ENCODE assay signal across 9 cellular contexts in the genomic region with DNA sequence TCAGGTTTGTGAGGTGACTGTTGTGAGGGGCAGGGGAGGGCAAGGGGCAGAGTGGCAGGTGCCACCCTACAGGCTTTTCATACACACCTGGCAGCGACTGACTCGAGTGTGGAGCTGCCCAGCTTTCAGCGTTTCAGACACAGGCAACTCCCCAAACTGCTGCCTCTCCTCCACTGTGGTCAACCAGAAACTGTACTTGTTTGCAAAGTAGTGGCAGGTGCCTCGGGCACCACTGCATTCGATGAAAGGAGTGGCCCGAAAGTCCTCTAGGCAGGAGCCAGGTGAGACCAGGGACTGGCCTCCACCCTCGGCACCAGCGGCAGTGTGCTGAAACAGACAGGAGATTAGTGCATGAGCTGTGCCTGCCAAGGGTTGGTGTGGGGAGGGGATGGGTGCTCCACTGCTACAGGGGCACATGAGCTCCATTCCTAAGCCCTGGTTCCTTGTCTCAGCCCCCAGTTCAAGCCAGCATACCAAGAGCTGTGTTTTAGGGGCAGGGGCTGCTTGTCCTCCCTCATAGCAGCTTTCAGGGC.
"Had no signal": no experiment of that assay in that cellular context is flagged by ENCODE, and none has a peak within 500 bp of the region (broad histone marks: within the 10 kb centered on the region; RNA-seq: fewer than 3 reads in every experiment).

No MANE protein-coding gene starts in this region.

- H3K4me3 Mint-ChIP-seq: HFFc6, IgD-negative memory B cell had no signal

- H3K9me3 ChIP-seq: HAP-1 had no signal

- H3K4me1 ChIP-seq: HAP-1 had no signal

- H3K9me3 Mint-ChIP-seq: HFFc6, IgD-negative memory B cell had no signal

- H3K27me3 Mint-ChIP-seq: IgD-negative memory B cell had no signal

- H3K27ac Mint-ChIP-seq: HFFc6, IgD-negative memory B cell had no signal

- H3K36me3 ChIP-seq: HAP-1 had no signal

- H3K27ac ChIP-seq: GM23248, HL-60 had no signal

- H3K4me3 ChIP-seq: GM23248, HAP-1 had no signal

- H2AFZ ChIP-seq: GM23248 had no signal

- H3K4me1 Mint-ChIP-seq: IgD-negative memory B cell had no signal

- DNase-seq: GM23248, GOT3, H7, HFFc6 had no signal

- ATAC-seq: HCT116, HepG2 had no signal

- H3K9ac ChIP-seq: GM23248 had no signal
